ENCODE assay signal across 15 cellular contexts in genomic region chr5:64763948-64764503, GRCh38. TPM values are rescaled to one million over a fixed set of nuclear protein-coding genes. Genes with fewer than 3 reads are reported as not detected.
DNase-seq lines count a peak whose midpoint lies in the region; ATAC-seq and TF ChIP-seq lines count a peak whose summit lies in the region.
"Had no signal": no experiment of that assay in that cellular context is flagged by ENCODE, and none has a peak within 500 bp of the region (broad histone marks: within the 10 kb centered on the region; RNA-seq: fewer than 3 reads in every experiment).

No MANE protein-coding gene starts in this region.

- H3K9ac ChIP-seq in Loucy (ENCODE audit: low read depth, low read length, poor library complexity, severe bottlenecking): no peak overlapping the region
- H3K9ac ChIP-seq in mesendoderm (ENCODE audit: low read length): peak overlapping the region; percentile 43
- H3K9ac ChIP-seq: GM23248 had no signal

- peaks cover 8% of the 10 kb centered on the region for H3K36me3 Mint-ChIP-seq in T-helper 17 cell (ENCODE audit: low read depth)

- peaks cover 51% of the 10 kb centered on the region for H3K4me1 ChIP-seq in Loucy (ENCODE audit: insufficient read depth, low read length, poor library complexity, severe bottlenecking)
- peaks cover 22% of the 10 kb centered on the region for H3K4me1 ChIP-seq in mesendoderm (ENCODE audit: control insufficient read depth, low read depth, low read length)

- H2AK5ac ChIP-seq in mesendoderm (ENCODE audit: low read length): peak overlapping the region; percentile 52

- H3K4me3 Mint-ChIP-seq in T-helper 17 cell: no peak overlapping the region
- H3K4me3 Mint-ChIP-seq: CD8-positive, alpha-beta T cell had no signal

- H3K27ac ChIP-seq in mesendoderm (ENCODE audit: low read depth, low read length): peak overlapping the region; percentile 24
- H3K27ac ChIP-seq: A549, C4-2B, GM23248 had no signal

- H3K79me2 ChIP-seq in Loucy (ENCODE audit: insufficient read depth, low read length) (peaks cover 88% of the 10 kb centered on the region), mesendoderm (ENCODE audit: control insufficient read depth, insufficient read depth, low read length) (peaks cover 58% of the 10 kb centered on the region)

- H4K5ac ChIP-seq in mesendoderm (ENCODE audit: low read length): no peak overlapping the region

- H4K8ac ChIP-seq in mesendoderm (ENCODE audit: low read depth, low read length): no peak overlapping the region

- H3K9me3 ChIP-seq in Loucy (ENCODE audit: insufficient read depth, low read depth, low read length) (no peaks in the 10 kb centered on the region), T-helper 17 cell (ENCODE audit: control insufficient read depth, low read length, poor library complexity, severe bottlenecking) (no peaks in the 10 kb centered on the region), MG63 (no peaks in the 10 kb centered on the region)
- H3K9me3 ChIP-seq: A549, BE2C had no signal

- peak overlapping the region; percentile 88 for H3K4me2 ChIP-seq in Loucy (ENCODE audit: low read depth, low read length, poor library complexity, severe bottlenecking)
- peak overlapping the region; percentile 16 for H3K4me2 ChIP-seq in mesendoderm (ENCODE audit: low read length)
- H3K4me2 ChIP-seq: A549 had no signal

- H3K4me3 ChIP-seq in Loucy (ENCODE audit: low read length, poor library complexity, severe bottlenecking) (peak overlapping the region; percentile 1), mesendoderm (ENCODE audit: low read length) (no peak overlapping the region), MG63 (no peak overlapping the region)
- H3K4me3 ChIP-seq: A549, GM23248 had no signal

- peak overlapping the region; percentile 47 for H3K27ac Mint-ChIP-seq in T-helper 17 cell
- H3K27ac Mint-ChIP-seq: CD8-positive, alpha-beta T cell had no signal

- no peak for DNase-seq in T-helper 17 cell
- DNase-seq in mesendoderm: peak; percentile 26
- DNase-seq in MG63: no peak
- no peak for DNase-seq in NCI-H1105 (lab: John Stamatoyannopoulos, UW)
- DNase-seq: BE2C; CD8-positive, alpha-beta T cell; COR-L47; DND-41; GDM1; GM23248 had no signal

- H3K27me3 Mint-ChIP-seq in T-helper 17 cell: no peaks in the 10 kb centered on the region

- TF ChIP-seq CTCF in Loucy (conservative IDR thresholded peaks at IDR 0.05; ENCODE audit: low read length): no peak

- peak overlapping the region; percentile 37 for H2BK5ac ChIP-seq in mesendoderm (ENCODE audit: low read length)

- peaks cover 20% of the 10 kb centered on the region for H4K20me1 ChIP-seq in Loucy (ENCODE audit: insufficient read depth, low read length, poor library complexity, severe bottlenecking)

- H2BK120ac ChIP-seq in mesendoderm (ENCODE audit: low read depth, low read length): no peak overlapping the region

- no peak overlapping the region for H3K4ac ChIP-seq in mesendoderm (ENCODE audit: low read depth, low read length)

- peaks cover 22% of the 10 kb centered on the region for H3K79me1 ChIP-seq in mesendoderm (ENCODE audit: low read length)

- H3K36me3 ChIP-seq in Loucy (ENCODE audit: insufficient read depth, low read length) (no peaks in the 10 kb centered on the region), mesendoderm (ENCODE audit: control insufficient read depth, insufficient read depth, low read length) (no peaks in the 10 kb centered on the region), MG63 (peaks cover 27% of the 10 kb centered on the region)

- no peak overlapping the region for H3K18ac ChIP-seq in mesendoderm (ENCODE audit: low read length)

- peak overlapping the region; percentile 51 for H3K56ac ChIP-seq in mesendoderm (ENCODE audit: low read length)

- no peaks in the 10 kb centered on the region for H3F3A ChIP-seq in Loucy (ENCODE audit: low read depth)

- H3K23ac ChIP-seq in mesendoderm (ENCODE audit: low read length): no peak overlapping the region

- H3K4me1 Mint-ChIP-seq in T-helper 17 cell: peaks cover 33% of the 10 kb centered on the region

- no peaks in the 10 kb centered on the region for H3K9me2 ChIP-seq in Loucy (replicated peaks; ENCODE audit: low read depth, low read length)

- no peaks in the 10 kb centered on the region for H3K27me3 ChIP-seq in Loucy (ENCODE audit: insufficient read depth, low read length, poor library complexity, severe bottlenecking)
- H3K27me3 ChIP-seq in mesendoderm (ENCODE audit: insufficient read depth, low read length, poor library complexity): no peaks in the 10 kb centered on the region
- H3K27me3 ChIP-seq in MG63: no peaks in the 10 kb centered on the region
- H3K27me3 ChIP-seq: BE2C had no signal

- H2AFZ ChIP-seq in Loucy (ENCODE audit: low read length): no peak overlapping the region
- H2AFZ ChIP-seq: GM23248 had no signal

- ATAC-seq in T-helper 17 cell (no peak), GM18517 (IDR thresholded peaks at IDR 0.05; ENCODE audit: unreplicated experiment) (no peak), GM19023 (IDR thresholded peaks at IDR 0.05; ENCODE audit: unreplicated experiment) (no peak)
- ATAC-seq: A549; CD8-positive, alpha-beta T cell had no signal

- no CpG with 5 or more reads among the region's 4 CpGs for WGBS in mesendoderm (ENCODE audit: extremely low coverage, insufficient coverage, low lambda C conversion rate)

- no peak overlapping the region for H2BK15ac ChIP-seq in mesendoderm (replicated peaks; ENCODE audit: low read depth)

RNA-seq across cellular contexts. Expression of gene SREK1IP1, which starts 4.5 kb away (rescaled TPM):
- total RNA-seq in T-helper 17 cell: 10 to 100 TPM; 16.0 to 19.6 TPM
- 51.4 TPM for polyA plus RNA-seq in mesendoderm (2013, experiment 1 of 2)
- polyA plus RNA-seq in mesendoderm (2013, experiment 2 of 2): 51.4 TPM
- 5.1 and 10.4 TPM in 2 replicates for total RNA-seq in MG63 (2014; rRNA removed; shearing (Covaris generic); ENCODE audit: low replicate concordance)

RNA-seq across cellular contexts. Expression of gene CWC27, which starts 4.7 kb away (rescaled TPM):
- 10 to 100 TPM; 17.4 to 18.2 TPM for total RNA-seq in T-helper 17 cell
- 89.6 TPM for polyA plus RNA-seq in mesendoderm (2013, experiment 1 of 2)
- 90.5 TPM for polyA plus RNA-seq in mesendoderm (2013, experiment 2 of 2)
- 12.3 and 60.7 TPM in 2 replicates for total RNA-seq in MG63 (2014; rRNA removed; shearing (Covaris generic); ENCODE audit: low replicate concordance)
